In the genomic region with DNA sequence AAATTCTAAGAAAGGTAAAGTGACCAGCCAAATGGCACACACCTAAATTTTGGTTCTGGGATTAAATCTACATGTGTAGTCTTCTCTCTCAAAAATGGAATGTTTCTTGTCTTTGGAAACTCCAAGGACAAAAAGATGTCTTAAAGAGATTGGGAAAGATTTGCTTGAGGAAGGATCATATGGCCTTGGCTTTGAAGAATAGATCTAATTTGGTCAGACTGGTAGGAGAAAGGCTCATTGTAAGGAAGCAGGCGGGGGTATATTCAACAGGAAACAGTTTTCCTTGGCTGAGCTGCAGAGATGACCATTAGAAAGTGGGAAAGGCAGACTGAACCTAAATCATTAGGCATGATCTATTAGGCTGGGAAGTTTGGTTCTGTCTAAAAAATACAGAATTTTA, we compare ENCODE assay signal across 19 cellular contexts.
"Had no signal": no experiment of that assay in that cellular context is flagged by ENCODE, and none has a peak within 500 bp of the region (broad histone marks: within the 10 kb centered on the region; RNA-seq: fewer than 3 reads in every experiment).

No MANE protein-coding gene starts in this region.

- H3K27ac ChIP-seq: HL-60, SJCRH30, SK-N-MC had no signal

- H3K27me3 ChIP-seq: MG63, SJCRH30 had no signal

- H3K9me3 ChIP-seq: MG63, SJCRH30 had no signal

- ATAC-seq: Right ventricle myocardium inferior had no signal

- H3K36me3 ChIP-seq: MG63, SJCRH30 had no signal

- DNase-seq: Karpas-422, KBM-7, MG63, NCI-H1092, NCI-H1105 treated with DMSO at 0.1 percent for 48 hours, NCI-H1417 treated with DMSO at 0.1 percent for 48 hours, NCI-H146, NCI-H1694 treated with DMSO at 0.1 percent for 48 hours, NCI-H1930, NCI-H2081, NCI-H2107, NCI-H2227 treated with DMSO at 0.1 percent for 48 hours, NCI-H524, NCI-H774, SHP77 treated with DMSO at 0.1 percent for 48 hours, SJCRH30 had no signal

- H3K4me3 ChIP-seq: MG63, SJCRH30, SK-N-MC had no signal
